Comparison of ENCODE assay signal across 8 cellular contexts in the genomic region with DNA sequence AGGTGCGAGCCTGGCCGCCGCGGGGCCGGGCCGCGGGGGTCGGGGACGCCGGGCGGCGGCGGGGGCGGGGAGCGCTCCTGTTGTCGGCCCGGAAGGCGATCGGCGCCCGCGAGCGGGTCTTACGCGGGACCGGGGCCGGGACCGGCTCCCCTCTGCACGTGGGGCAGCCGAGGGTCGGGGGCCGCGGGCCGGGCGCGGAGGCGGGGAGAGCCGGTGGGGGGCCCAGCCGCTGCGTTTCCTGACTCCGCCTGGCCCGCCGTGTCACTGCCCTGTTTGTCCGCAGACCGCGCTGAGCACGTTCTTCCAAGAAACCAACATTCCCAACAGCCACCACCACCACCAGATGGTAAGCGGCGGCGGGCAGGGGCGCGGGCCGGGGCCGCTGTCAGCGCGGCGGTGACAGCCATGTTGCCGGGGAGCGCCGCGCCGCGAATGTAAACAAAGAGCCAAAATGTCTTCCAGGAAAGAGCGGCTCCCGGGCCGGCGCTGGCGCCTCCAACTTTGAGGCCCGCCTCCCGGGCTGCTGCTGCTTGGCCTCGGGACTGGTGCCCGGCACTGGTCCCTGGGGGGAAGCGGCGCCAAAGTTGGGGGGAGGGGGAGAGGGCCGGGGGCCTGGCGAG. TPM values are rescaled to one million over a fixed set of nuclear protein-coding genes. Genes with fewer than 3 reads are reported as not detected.
DNase-seq lines count a peak whose midpoint lies in the region; ATAC-seq, FAIRE-seq and TF ChIP-seq lines count a peak whose summit lies in the region.

No MANE protein-coding gene starts in this region.

- no peak for FAIRE-seq in urothelium cell line (lab: Jason Lieb, UNC)

- no peak overlapping the region for H2AFZ ChIP-seq in MM.1S (ENCODE audit: low read length)

- H3K27ac ChIP-seq in MM.1S (ENCODE audit: low read length) (peak overlapping the region; percentile 57), muscle layer of duodenum (ENCODE audit: low read length) (peak overlapping the region; percentile 80)

- H3K4me2 ChIP-seq in MM.1S (ENCODE audit: low read depth, low read length), result peak overlapping the region; percentile 100; the same call in 1 of the 2 replicates

- peaks cover 6% of the 10 kb centered on the region for H3K36me3 ChIP-seq in GM06990 (ENCODE audit: control insufficient read depth, insufficient read depth, low read length)
- H3K36me3 ChIP-seq in MM.1S (replicated peaks; ENCODE audit: insufficient read depth, low read length), result 0 out of 2 replicates have a peak, but pooled peaks cover 6% of the 10 kb centered on the region
- H3K36me3 ChIP-seq in muscle layer of duodenum (ENCODE audit: control insufficient read depth in 1 of 2, insufficient read depth in 2 of 2, low read length in 2 of 2), result peaks cover 0 to 6% of the 10 kb centered on the region in 2 donors

- H3K4me1 ChIP-seq in MM.1S (ENCODE audit: low read length) (peaks cover 54% of the 10 kb centered on the region), muscle layer of duodenum (ENCODE audit: control insufficient read depth in 1 of 2, insufficient read depth in 2 of 2, low read length in 2 of 2) (peaks cover 11 to 40% of the 10 kb centered on the region in 2 donors)

- peaks cover 46% of the 10 kb centered on the region for H3K79me2 ChIP-seq in MM.1S (ENCODE audit: low read length)

- TF ChIP-seq CTCF in GM06990 (IDR thresholded peaks at IDR 0.05; ENCODE audit: insufficient read depth, low read length, poor library complexity, severe bottlenecking) (no peak), MM.1S (IDR thresholded peaks at IDR 0.05; ENCODE audit: low read length) (no peak), epithelial cell of proximal tubule (conservative IDR thresholded peaks at IDR 0.05; ENCODE audit: low read depth, low read length) (no peak)

- H3K9me3 ChIP-seq in MM.1S (replicated peaks; ENCODE audit: insufficient read depth, low read length) (no peaks in the 10 kb centered on the region), muscle layer of duodenum (ENCODE audit: control insufficient read depth in 1 of 2, low read length in 2 of 2) (no peaks in the 10 kb centered on the region)

- H4K20me1 ChIP-seq in MM.1S (ENCODE audit: insufficient read depth, low read length), result no peaks in the 10 kb centered on the region

- H3K27me3 ChIP-seq in GM06990 (replicated peaks; ENCODE audit: control insufficient read depth, insufficient read depth, low read length) (no peaks in the 10 kb centered on the region), MM.1S (replicated peaks; ENCODE audit: insufficient read depth, low read length) (no peaks in the 10 kb centered on the region), muscle layer of duodenum (ENCODE audit: low read depth, low read length) (no peaks in the 10 kb centered on the region)

- ATAC-seq in HG03460 (IDR thresholded peaks at IDR 0.05; ENCODE audit: unreplicated experiment), result no peak

- H3K9me2 ChIP-seq in MM.1S (replicated peaks; ENCODE audit: insufficient read depth, low read length), result no peaks in the 10 kb centered on the region

- H3F3A ChIP-seq in MM.1S (ENCODE audit: insufficient read depth, low read length), result peaks cover 45% of the 10 kb centered on the region

- peak overlapping the region; percentile 79 for H3K4me3 ChIP-seq in GM06990 (replicated peaks; ENCODE audit: low read depth, low read length)
- H3K4me3 ChIP-seq in MM.1S (ENCODE audit: low read length), result peak overlapping the region; percentile 89
- peak overlapping the region; percentile 86 for H3K4me3 ChIP-seq in epithelial cell of proximal tubule (ENCODE audit: low read depth, low read length)
- peak overlapping the region; percentile 87 to 91 for H3K4me3 ChIP-seq in muscle layer of duodenum (ENCODE audit: low read depth in 1 of 2, low read length in 2 of 2)

- H3K9ac ChIP-seq in MM.1S (ENCODE audit: low read length), result peak overlapping the region; percentile 97

- no peak for DNase-seq in GM06990 (ENCODE audit: extremely low read depth, insufficient read length)
- no peak for DNase-seq in MM.1S
- DNase-seq in activated T-cell treated with anti-CD3 and anti-CD28 coated beads for 48 hours (ENCODE audit: low read depth), result peak; percentile 54
- no peak for DNase-seq in epithelial cell of proximal tubule (ENCODE audit: low read depth)
- peak; percentile 64 for DNase-seq in urothelium cell line (ENCODE audit: low spot score)
- DNase-seq in epidermal melanocyte (ENCODE audit: insufficient read length, low spot score), result no peak

RNA-seq across cellular contexts. Expression of gene UBALD2, which starts 0.6 kb away (rescaled TPM):
- 24.5 and 26.3 TPM in 2 replicates for total RNA-seq in epithelial cell of proximal tubule

RNA-seq across cellular contexts. Expression of gene RNF157, which starts 25.4 kb away (rescaled TPM):
- total RNA-seq in epithelial cell of proximal tubule, result 5.0 and 10.0 TPM in 2 replicates

RNA-seq across cellular contexts. Expression of gene QRICH2, which starts 42.3 kb away (rescaled TPM):
- 0.69 and 2.0 TPM in 2 replicates for total RNA-seq in epithelial cell of proximal tubule

Comparison
In these comparisons a context has a peak if more than half of its experiments do, and no peak if none do; other contexts are left out.
1. DNase-seq: peak in activated T-cell treated with anti-CD3 and anti-CD28 coated beads for 48 hours (single experiment) and urothelium cell line (single experiment); none in GM06990 (single experiment), MM.1S (single experiment), epithelial cell of proximal tubule (single experiment) and epidermal melanocyte (single experiment).
2. Peak in every context shown above with its lines, with median percentiles within 50 percentile points of each other: H3K4me3 ChIP-seq.